Comparison of ENCODE assay signal across 29 cellular contexts in genomic region chr2:11186145-11186544, GRCh38.
"Had no signal": no experiment of that assay in that cellular context is flagged by ENCODE, and none has a peak within 500 bp of the region (broad histone marks: within the 10 kb centered on the region; RNA-seq: fewer than 3 reads in every experiment).

No MANE protein-coding gene starts in this region.

- H3K4me2 ChIP-seq: neural progenitor cell had no signal

- H3K4me3 Mint-ChIP-seq: naive thymus-derived CD8-positive, alpha-beta T cell; nephron; neural progenitor cell; stimulated activated naive B cell treated with anti-CD40 and anti-IgM and Interleukin-4, amounts not matched to agents 10 μg/mL and 1 μg/mL and 100 μg/mL, for 72 hours had no signal

- H3K9me3 ChIP-seq: left lung, lower lobe of right lung, neutrophil, ovary, sigmoid colon, stomach, testis, thyroid gland, transverse colon, upper lobe of left lung, vagina had no signal

- H3K4me1 Mint-ChIP-seq: nephron; neural progenitor cell; stimulated activated naive B cell treated with anti-CD40 and anti-IgM and Interleukin-4, amounts not matched to agents 10 μg/mL and 1 μg/mL and 100 μg/mL, for 72 hours had no signal

- H2AFZ ChIP-seq: neural progenitor cell had no signal

- H3K36me3 ChIP-seq: neural progenitor cell, ovary had no signal

- ATAC-seq: left cardiac atrium; left lung; lower lobe of right lung; naive thymus-derived CD8-positive, alpha-beta T cell; right cardiac atrium; stimulated activated naive B cell treated with anti-CD40 and anti-IgM and Interleukin-4, amounts not matched to agents 10 μg/mL and 1 μg/mL and 100 μg/mL, for 72 hours; stimulated activated naive CD8-positive, alpha-beta T cell treated with anti-CD3 and anti-CD28 coated beads, Interleukin-15, Interleukin-2, amounts not matched to agents 100 U/mL and 50 U/mL, for 24 hours had no signal

- H3K27me3 Mint-ChIP-seq: naive thymus-derived CD8-positive, alpha-beta T cell; progenitor cell of endocrine pancreas; stimulated activated naive B cell treated with anti-CD40 and anti-IgM and Interleukin-4, amounts not matched to agents 10 μg/mL and 1 μg/mL and 100 μg/mL, for 72 hours had no signal

- H3K9ac ChIP-seq: neural progenitor cell had no signal

- H3K27ac Mint-ChIP-seq: nephron; neural progenitor cell; progenitor cell of endocrine pancreas; stimulated activated naive B cell treated with anti-CD40 and anti-IgM and Interleukin-4, amounts not matched to agents 10 μg/mL and 1 μg/mL and 100 μg/mL, for 72 hours had no signal

- H3K27me3 ChIP-seq: left lung, neural progenitor cell, neutrophil, ovary, sigmoid colon, stomach, testis, thyroid gland, transverse colon, upper lobe of left lung, vagina had no signal

- DNase-seq: hippocampal formation; kidney glomerular epithelial cell; left cardiac atrium; left lung; lower lobe of right lung; mammary epithelial cell; mesenchymal stem cell; naive thymus-derived CD8-positive, alpha-beta T cell; occipital lobe; ovary; right cardiac atrium; sigmoid colon; small intestine; stimulated activated CD4-positive, alpha-beta T cell treated with anti-CD3 and anti-CD28 coated beads, Interleukin-1b, Interleukin-23, amount 100 ng/mL, for 48 hours; stimulated activated CD4-positive, alpha-beta T cell treated with anti-CD3 and anti-CD28 coated beads, Interleukin-2, amount 100 ng/mL, for 48 hours; stimulated activated CD4-positive, alpha-beta T cell treated with anti-CD3 and anti-CD28 coated beads, Interleukin-4, amount 100 ng/mL, for 4 hours; stimulated activated CD8-positive, alpha-beta memory T cell treated with anti-CD3 and anti-CD28 coated beads, Interleukin-4, amount 100 ng/mL, for 48 hours; stimulated activated naive B cell treated with anti-CD40 and anti-IgM and Interleukin-4, amounts not matched to agents 10 μg/mL and 1 μg/mL and 100 μg/mL, for 72 hours; stimulated activated naive CD8-positive, alpha-beta T cell treated with anti-CD3 and anti-CD28 coated beads, Interleukin-15, Interleukin-2, amounts not matched to agents 100 U/mL and 50 U/mL, for 24 hours; stomach; testis; thyroid gland; transverse colon; upper lobe of left lung had no signal

- H3K4me1 ChIP-seq: left lung, lower lobe of right lung, neural progenitor cell, sigmoid colon, stomach, testis, thyroid gland, transverse colon, upper lobe of left lung, vagina had no signal

- H3K9me3 Mint-ChIP-seq: naive thymus-derived CD8-positive, alpha-beta T cell; nephron; neural progenitor cell; stimulated activated naive B cell treated with anti-CD40 and anti-IgM and Interleukin-4, amounts not matched to agents 10 μg/mL and 1 μg/mL and 100 μg/mL, for 72 hours had no signal

- H3K4me3 ChIP-seq: left lung, lower lobe of right lung, neural progenitor cell, ovary, sigmoid colon, stomach, testis, thyroid gland, transverse colon, upper lobe of left lung, vagina had no signal

- H3K27ac ChIP-seq: left lung, lower lobe of right lung, neural progenitor cell, neutrophil, ovary, sigmoid colon, stomach, testis, thyroid gland, transverse colon, upper lobe of left lung, vagina had no signal
